In the genomic region with DNA sequence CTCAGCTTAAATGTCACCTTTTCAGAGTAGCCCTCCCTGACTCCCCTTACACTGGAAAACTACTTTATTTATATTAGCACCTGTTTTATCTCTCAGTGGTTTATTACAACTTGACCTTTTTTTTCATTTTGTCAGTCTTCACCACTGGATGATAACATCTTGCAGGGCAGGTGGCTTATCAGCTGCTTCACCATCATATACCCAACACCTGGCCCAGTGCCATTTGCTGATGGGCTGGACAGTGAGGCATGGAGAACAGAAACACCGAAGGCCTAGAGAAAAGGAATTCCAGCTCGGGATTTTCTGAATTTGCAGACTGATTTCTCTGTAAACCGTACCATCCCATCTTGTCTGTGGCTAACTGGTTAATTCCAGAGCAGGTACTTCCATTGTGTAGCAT, we compare ENCODE assay signal across 5 cellular contexts. TPM values are rescaled to one million over a fixed set of nuclear protein-coding genes. Genes with fewer than 3 reads are reported as not detected.
"Had no signal": no experiment of that assay in that cellular context is flagged by ENCODE, and none has a peak within 500 bp of the region (broad histone marks: within the 10 kb centered on the region; RNA-seq: fewer than 3 reads in every experiment).

No MANE protein-coding gene starts in this region.

- DNase-seq: H9, HCEC 1CT, IMR-90 had no signal

- H3K9me3 Mint-ChIP-seq: GM23338, H9 had no signal

- H3K4me3 ChIP-seq: GM23338 had no signal

- H3K4me3 Mint-ChIP-seq: GM23338, H9 had no signal

- H3K27ac Mint-ChIP-seq: GM23338, H9 had no signal

RNA-seq across cellular contexts. Expression of gene SORCS3, which starts 48.5 kb away (rescaled TPM):
- total RNA-seq: HT-29, IMR-90 had no signal
